In the genomic region with DNA sequence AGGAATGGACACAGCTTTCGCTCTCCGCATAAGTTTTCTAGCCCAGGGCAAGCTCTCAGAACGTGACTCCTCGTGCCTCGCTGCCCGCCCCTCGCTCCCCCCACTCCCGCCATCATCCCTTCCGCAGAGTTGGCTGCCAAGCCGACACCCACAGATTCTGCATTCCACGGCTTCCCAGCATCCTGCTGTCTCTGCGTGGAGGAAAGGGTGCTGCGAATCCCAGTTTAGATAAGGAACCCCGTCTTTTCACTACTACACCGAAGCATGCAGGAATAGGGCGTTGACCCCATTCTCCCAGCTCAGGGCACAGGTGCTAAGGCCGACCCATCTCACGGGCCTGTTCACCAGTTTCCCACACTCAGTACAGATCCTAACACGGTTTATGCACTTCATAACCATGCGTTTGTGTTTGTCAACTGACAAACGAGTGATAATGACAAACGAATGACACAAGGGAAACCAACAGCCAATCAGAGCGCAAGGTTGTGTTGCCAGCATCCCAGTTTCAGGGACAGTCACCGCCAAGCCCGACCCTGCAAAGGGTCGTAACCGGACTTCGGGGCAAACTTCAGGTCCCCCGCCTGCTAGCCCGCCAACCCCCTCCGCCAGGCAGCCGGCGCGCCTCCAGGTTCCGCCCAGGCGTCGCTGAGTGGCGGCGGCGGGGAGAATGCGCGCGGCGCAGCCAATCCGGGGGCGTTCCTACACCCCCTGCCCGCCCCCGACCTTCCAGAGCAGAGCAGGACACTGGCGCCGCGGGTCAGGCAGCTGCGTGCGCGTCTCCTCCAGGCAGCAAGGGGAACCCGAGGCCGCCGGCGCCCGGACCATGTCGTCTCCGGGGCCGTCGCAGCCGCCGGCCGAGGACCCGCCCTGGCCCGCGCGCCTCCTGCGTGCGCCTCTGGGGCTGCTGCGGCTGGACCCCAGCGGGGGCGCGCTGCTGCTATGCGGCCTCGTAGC, we compare ENCODE assay signal across 1 cellular context.
TF ChIP-seq lines count a peak whose summit lies in the region.

TSS of gene CYP2U1 (plus strand) at position 729 of the 954 bp plus-strand sequence. CDS start at position 824, 95 bp downstream.

TF ChIP-seq in SK-N-SH treated with all-trans-retinoic acid at 6 μM for 48 hours, 23 proteins besides CTCF, POLR2A, EP300 and RAD21 (continued from another document):
- TF ChIP-seq PATZ1 (CRISPR knock-in tag; IDR thresholded peaks at IDR 0.05; ENCODE audit: borderline replicate concordance): no peak
